15 cellular contexts compared by ENCODE assay signal in the genomic region with DNA sequence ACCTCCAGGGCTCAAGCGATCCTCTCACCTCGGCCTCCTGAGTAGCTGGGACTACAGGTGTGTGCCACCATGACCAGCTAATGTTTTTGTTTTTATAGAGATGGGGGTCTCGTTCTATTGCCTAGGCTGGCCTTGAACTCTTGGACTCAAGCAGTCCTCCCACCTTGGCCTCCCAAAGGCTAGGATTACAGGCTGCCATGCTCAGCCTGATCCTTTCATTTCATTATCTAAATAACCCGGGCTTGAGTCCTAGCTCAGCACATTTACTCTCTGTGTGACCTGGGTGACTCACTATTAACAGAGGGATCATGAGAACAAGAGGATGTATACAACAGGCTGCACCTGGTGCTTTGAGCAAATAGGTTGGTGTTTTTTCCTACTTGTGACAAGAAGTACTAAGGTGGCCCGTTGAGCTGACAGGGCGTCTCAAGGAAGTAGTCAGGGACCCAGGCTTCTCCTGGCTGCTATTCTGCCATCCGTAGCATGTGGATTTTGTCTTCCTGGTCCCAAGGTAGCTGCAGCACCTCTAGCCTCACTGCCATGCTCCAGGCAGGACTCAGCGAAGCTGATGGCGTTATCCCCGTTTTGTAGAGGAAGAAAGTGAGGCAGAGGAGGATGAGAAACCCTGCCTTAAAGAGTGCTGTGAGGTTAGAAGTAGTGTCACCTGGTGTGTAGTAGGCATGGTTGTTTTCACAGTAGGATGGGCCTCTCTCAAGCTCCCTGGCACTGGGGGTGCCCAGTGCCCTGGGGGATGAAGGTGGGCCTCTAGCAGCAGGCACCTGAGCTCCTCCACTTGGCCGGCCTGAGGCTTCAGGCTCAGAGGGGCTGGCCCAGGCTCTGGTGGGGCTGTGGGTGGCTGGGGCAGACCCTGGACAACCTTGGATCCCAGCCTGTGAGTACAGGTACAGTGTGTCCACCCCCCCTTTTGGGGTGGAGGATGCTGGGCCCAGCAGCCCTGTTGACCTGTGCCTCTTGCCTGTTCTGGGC.
A peak's percentile ranks its signal among the peaks of the same experiment; 100 is the strongest.
DNase-seq lines count a peak whose midpoint lies in the region; ATAC-seq and TF ChIP-seq lines count a peak whose summit lies in the region.
"Had no signal": no experiment of that assay in that cellular context is flagged by ENCODE, and none has a peak within 500 bp of the region (broad histone marks: within the 10 kb centered on the region; RNA-seq: fewer than 3 reads in every experiment).

No MANE protein-coding gene starts in this region.

- DNase-seq in GM13976 (ENCODE audit: low spot score) (peak; percentile 22), choroid plexus epithelial cell (ENCODE audit: low read depth) (peak; percentile 52), neural progenitor cell (ENCODE audit: low spot score) (no peak), T-cell (no peak), NCI-H748 treated with DMSO at 0.1 percent for 48 hours (lab: John Stamatoyannopoulos, UW) (no peak), ACHN (no peak)
- DNase-seq: activated CD4-positive, alpha-beta T cell treated with anti-CD3 and anti-CD28 coated beads, Interleukin-2, amount 50 U/mL, for 1 hour; activated gamma-delta T cell; heart right ventricle; Peyer's patch; T-helper 2 cell had no signal

- H3K9me3 ChIP-seq in neural progenitor cell (ENCODE audit: low read depth), result no peaks in the 10 kb centered on the region
- H3K9me3 ChIP-seq: heart right ventricle, pancreas, Peyer's patch, tibial nerve had no signal

- POLR2A ChIA-PET in T-cell (lab: Charles Lee), result no interaction called here

- TF ChIP-seq CTCF in GM13976 (IDR thresholded peaks at IDR 0.05; ENCODE audit: borderline replicate concordance, control extremely low read depth, extremely low read depth, insufficient read depth, missing control alignments), result no peak
- TF ChIP-seq CTCF in choroid plexus epithelial cell (conservative IDR thresholded peaks at IDR 0.05; ENCODE audit: low read depth, low read length), result no peak
- TF ChIP-seq CTCF in neural progenitor cell (IDR thresholded peaks at IDR 0.05), result no peak

- H3K27ac Mint-ChIP-seq in IgD-negative memory B cell (peak overlapping the region; percentile 9 to 53 (median 28)), neural progenitor cell (peak overlapping the region; percentile 57), T-cell (no peak overlapping the region)

- peaks cover 5% of the 10 kb centered on the region for H4K20me1 ChIP-seq in neural progenitor cell (ENCODE audit: low read depth)

- H3K27me3 ChIP-seq in neural progenitor cell, result no peaks in the 10 kb centered on the region
- H3K27me3 ChIP-seq: heart right ventricle, pancreas, Peyer's patch, tibial nerve had no signal

- in situ Hi-C loops in GM13976 (cut with MboI; ENCODE audit: low sequenced_read_pairs, unreplicated experiment), result no loop called here
- in situ Hi-C loops in ACHN (cut with HindIII; ENCODE audit: low pct_ligation_motif_present, low pct_unique_long_range_greater_than_20kb, low sequenced_read_pairs), result no loop called here

- H3K27me3 Mint-ChIP-seq in IgD-negative memory B cell (no peaks in the 10 kb centered on the region), neural progenitor cell (ENCODE audit: insufficient read depth, low read depth) (peaks cover 5% of the 10 kb centered on the region), T-cell (no peaks in the 10 kb centered on the region)

- no peaks in the 10 kb centered on the region for H3K36me3 Mint-ChIP-seq in IgD-negative memory B cell
- peaks cover 4% of the 10 kb centered on the region for H3K36me3 Mint-ChIP-seq in neural progenitor cell
- peaks cover 11% of the 10 kb centered on the region for H3K36me3 Mint-ChIP-seq in T-cell

- H3K4me1 ChIP-seq in neural progenitor cell, result peaks cover 29% of the 10 kb centered on the region
- H3K4me1 ChIP-seq: heart right ventricle, pancreas, tibial nerve had no signal

- H3K4me3 Mint-ChIP-seq in IgD-negative memory B cell (no peak overlapping the region), neural progenitor cell (peak overlapping the region; percentile 5), T-cell (no peak overlapping the region)

- H3K9me3 Mint-ChIP-seq in IgD-negative memory B cell (no peaks in the 10 kb centered on the region), neural progenitor cell (no peaks in the 10 kb centered on the region), T-cell (no peaks in the 10 kb centered on the region)

- H3K79me2 ChIP-seq in neural progenitor cell (ENCODE audit: low read depth), result peaks cover 6% of the 10 kb centered on the region

- no peak overlapping the region for H3K9ac ChIP-seq in neural progenitor cell

- ATAC-seq in T-cell (replicated peaks in 1 of 4) (no peak), HG03045 (IDR thresholded peaks at IDR 0.05; ENCODE audit: unreplicated experiment) (no peak)
- ATAC-seq: heart right ventricle had no signal

- peaks cover 32% of the 10 kb centered on the region for H3F3A ChIP-seq in neural progenitor cell (ENCODE audit: low read depth)

- CTCF ChIA-PET in T-cell (lab: Charles Lee), result no interaction called here

- no peaks in the 10 kb centered on the region for H3K36me3 ChIP-seq in neural progenitor cell
- H3K36me3 ChIP-seq: heart right ventricle, pancreas, Peyer's patch, tibial nerve had no signal

- H3K4me3 ChIP-seq in choroid plexus epithelial cell (ENCODE audit: low read depth, low read length) (no peak overlapping the region), neural progenitor cell (no peak overlapping the region)
- H3K4me3 ChIP-seq: heart right ventricle, pancreas, Peyer's patch, tibial nerve had no signal

- H2AFZ ChIP-seq in neural progenitor cell (replicated peaks), result no peak overlapping the region

- H3K27ac ChIP-seq in neural progenitor cell, result no peak overlapping the region
- H3K27ac ChIP-seq: heart right ventricle, pancreas, tibial nerve had no signal

- H3K4me1 Mint-ChIP-seq in IgD-negative memory B cell (peaks cover 3 to 13% (median 12%) of the 10 kb centered on the region in 3 donors), neural progenitor cell (peaks cover 36% of the 10 kb centered on the region), T-cell (no peaks in the 10 kb centered on the region)

- H3K4me2 ChIP-seq in neural progenitor cell, result no peak overlapping the region

Comparison
In these comparisons a context has a peak if more than half of its experiments do, and no peak if none do; other contexts are left out.
1. DNase-seq: peak in GM13976 (single experiment) and choroid plexus epithelial cell (single experiment); none in neural progenitor cell (single experiment), T-cell (0 of 34), NCI-H748 treated with DMSO at 0.1 percent for 48 hours (single experiment) and ACHN (single experiment).
2. H3K27ac Mint-ChIP-seq: peak in IgD-negative memory B cell (3 of 3) and neural progenitor cell (single experiment); none in T-cell (0 of 2).